8 cellular contexts compared by ENCODE assay signal in genomic region chr11:34916014-34916809, GRCh38. TPM values are rescaled to one million over a fixed set of nuclear protein-coding genes. Genes with fewer than 3 reads are reported as not detected.
DNase-seq lines count a peak whose midpoint lies in the region; ATAC-seq lines count a peak whose summit lies in the region.

Gene APIP (minus strand): TSS chr11:34916379. CDS start chr11:34916284, 95 bp downstream.
Gene PDHX (plus strand): TSS chr11:34916618. CDS start chr11:34916656, 38 bp downstream.

- peak; percentile 93 for ATAC-seq in GM21367 (IDR thresholded peaks at IDR 0.05; ENCODE audit: unreplicated experiment)

- CTCF ChIA-PET in activated CD8-positive, alpha-beta memory T cell treated with anti-CD3 and anti-CD28 coated beads for 36 hours (lab: Charles Lee) = interaction anchor here (0.9 to 1.4 kb wide), 5 partner anchors 11 to 475 kb away, joined by 3 to 4 read pairs (median 3); no protein-coding TSS in a partner anchor

- POLR2A ChIA-PET in activated CD8-positive, alpha-beta memory T cell treated with anti-CD3 and anti-CD28 coated beads for 36 hours (lab: Charles Lee) = interaction anchor here (1.0 to 1.3 kb wide), 4 partner anchors 9 to 266 kb away, joined by 3 to 4 read pairs (median 3); no protein-coding TSS in a partner anchor

- DNase-seq in COR-L47 (lab: John Stamatoyannopoulos, UW) (peak; percentile 99), HT1080 (ENCODE audit: low read depth) (peak; percentile 95), NOMO-1 (lab: John Stamatoyannopoulos, UW; ENCODE audit: unreplicated experiment in 2 of 2) (peak; percentile 87 to 93), lung microvascular endothelial cell (ENCODE audit: low read depth in 2 of 2) (peak; percentile 99 to 100)
- DNase-seq in effector CD8-positive, alpha-beta T cell (lab: John Stamatoyannopoulos, UW) = peak; percentile 95
- DNase-seq in stimulated activated CD4-positive, alpha-beta T cell treated with anti-CD3 and anti-CD28 coated beads, TNF-alpha, amount 100 ng/mL, for 4 hours (ENCODE audit: low read depth in 3 of 3) = peak; percentile 91 to 96 (median 96)

RNA-seq across cellular contexts. Expression of gene APIP, which starts in this region (rescaled TPM):
- total RNA-seq in HT1080 (2014; rRNA removed; shearing (Covaris generic)) = 35.4 and 36.3 TPM in 2 replicates
- 39.8 and 43.1 TPM in 2 replicates for polyA plus RNA-seq in HT1080 (2015; cell fraction: cytosol; rRNA removed)
- polyA plus RNA-seq in HT1080 (2015; cell fraction: nucleus; rRNA removed) = 22.3 and 22.9 TPM in 2 replicates
- 10 to 100 TPM; 38.9 to 39.8 TPM for total RNA-seq in activated CD8-positive, alpha-beta memory T cell treated with anti-CD3 and anti-CD28 coated beads for 36 hours
- 13.5 and 13.9 TPM in 2 replicates for total RNA-seq in lung microvascular endothelial cell

RNA-seq across cellular contexts. Expression of gene PDHX, which starts in this region (rescaled TPM):
- total RNA-seq in HT1080 (2014; rRNA removed; shearing (Covaris generic)) = 27.2 and 37.9 TPM in 2 replicates
- polyA plus RNA-seq in HT1080 (2015; cell fraction: cytosol; rRNA removed) = 28.7 and 29.0 TPM in 2 replicates
- polyA plus RNA-seq in HT1080 (2015; cell fraction: nucleus; rRNA removed) = 21.5 and 21.8 TPM in 2 replicates
- total RNA-seq in activated CD8-positive, alpha-beta memory T cell treated with anti-CD3 and anti-CD28 coated beads for 36 hours = 10 to 100 TPM; 39.1 to 42.4 TPM
- total RNA-seq in lung microvascular endothelial cell = 14.2 and 17.7 TPM in 2 replicates

Comparison
In these comparisons a context has a peak if more than half of its experiments do, and no peak if none do; other contexts are left out.
1. Peak in every context shown above with its lines: DNase-seq and ATAC-seq.